In the genomic region with DNA sequence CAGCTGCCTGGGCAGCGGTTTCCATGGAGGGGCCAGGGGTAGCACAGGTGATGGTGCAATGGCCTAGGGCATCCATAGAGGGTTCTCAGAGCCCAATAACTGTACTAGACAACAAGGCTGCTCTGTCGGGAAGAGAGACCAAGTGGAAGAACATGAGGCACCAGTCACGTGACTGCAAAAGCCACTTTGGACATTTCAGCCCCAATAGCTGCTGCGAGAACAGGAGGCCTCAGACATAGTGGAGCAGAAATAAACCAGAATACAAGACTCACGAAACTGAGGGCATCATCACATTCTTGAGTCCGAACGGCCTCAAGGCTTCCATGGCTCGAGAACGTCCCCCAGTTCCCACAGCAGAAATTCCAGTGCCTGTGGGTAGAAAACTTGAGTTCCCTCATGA, we compare ENCODE assay signal across 28 cellular contexts.
"Had no signal": no experiment of that assay in that cellular context is flagged by ENCODE, and none has a peak within 500 bp of the region (broad histone marks: within the 10 kb centered on the region; RNA-seq: fewer than 3 reads in every experiment).

No MANE protein-coding gene starts in this region.

- FAIRE-seq: astrocyte, bronchial epithelial cell had no signal

- H3K27ac Mint-ChIP-seq: activated CD8-positive, alpha-beta T cell treated with anti-CD3 and anti-CD28 coated beads for 36 hours; activated naive CD8-positive, alpha-beta T cell; activated T-helper 17 cell treated with anti-CD3 and anti-CD28 coated beads, Interleukin-2, amount 50 U/mL, for 72 hours; dendritic cell treated with granulocyte-macrophage colony-stimulating factor and Interleukin-4, amounts not matched to agents 40 ng/mL and 50 ng/mL, for 4 days; endodermal cell had no signal

- H3K4me3 ChIP-seq: coronary artery, dorsolateral prefrontal cortex, gastrocnemius medialis had no signal

- ATAC-seq: activated CD8-positive, alpha-beta T cell treated with anti-CD3 and anti-CD28 coated beads for 36 hours; activated T-cell treated with anti-CD3 and anti-CD28 coated beads, Interleukin-2, amount 50 U/mL, for 4 hours; activated T-helper 17 cell treated with anti-CD3 and anti-CD28 coated beads, Interleukin-2, amount 50 U/mL, for 72 hours; esophagus mucosa; gastrocnemius medialis had no signal

- H3K9me3 Mint-ChIP-seq: activated CD8-positive, alpha-beta T cell treated with anti-CD3 and anti-CD28 coated beads for 36 hours; activated T-cell treated with anti-CD3 and anti-CD28 coated beads, Interleukin-2, amount 50 U/mL, for 4 hours; activated T-helper 17 cell treated with anti-CD3 and anti-CD28 coated beads, Interleukin-2, amount 50 U/mL, for 72 hours; central memory CD8-positive, alpha-beta T cell; dendritic cell treated with granulocyte-macrophage colony-stimulating factor and Interleukin-4, amounts not matched to agents 40 ng/mL and 50 ng/mL, for 4 days; endodermal cell had no signal

- H3K27ac ChIP-seq: brain microvascular endothelial cell, coronary artery, dorsolateral prefrontal cortex, gastrocnemius medialis had no signal

- H3K4me1 ChIP-seq: gastrocnemius medialis had no signal

- H3K36me3 ChIP-seq: brain microvascular endothelial cell, gastrocnemius medialis had no signal

- H3K4me3 Mint-ChIP-seq: activated CD8-positive, alpha-beta T cell treated with anti-CD3 and anti-CD28 coated beads for 36 hours; activated naive CD8-positive, alpha-beta T cell; activated T-cell treated with anti-CD3 and anti-CD28 coated beads, Interleukin-2, amount 50 U/mL, for 4 hours; activated T-helper 17 cell treated with anti-CD3 and anti-CD28 coated beads, Interleukin-2, amount 50 U/mL, for 72 hours; central memory CD8-positive, alpha-beta T cell; dendritic cell treated with granulocyte-macrophage colony-stimulating factor and Interleukin-4, amounts not matched to agents 40 ng/mL and 50 ng/mL, for 4 days; endodermal cell had no signal

- H3K4me1 Mint-ChIP-seq: activated T-helper 17 cell treated with anti-CD3 and anti-CD28 coated beads, Interleukin-2, amount 50 U/mL, for 72 hours; central memory CD8-positive, alpha-beta T cell; endodermal cell had no signal

- H3K9me3 ChIP-seq: gastrocnemius medialis had no signal

- DNase-seq: activated CD4-positive, alpha-beta T cell treated with anti-CD3 and anti-CD28 coated beads for 1 hour; activated CD4-positive, alpha-beta T cell treated with anti-CD3 and anti-CD28 coated beads for 48 hours; activated CD4-positive, alpha-beta T cell treated with anti-CD3 and anti-CD28 coated beads, Interleukin-2, amount 50 U/mL, for 1 hour; activated CD4-positive, alpha-beta T cell treated with anti-CD3 and anti-CD28 coated beads, Interleukin-2, amount 50 U/mL, for 48 hours; activated CD8-positive, alpha-beta memory T cell treated with anti-CD3 and anti-CD28 coated beads for 24 hours; activated CD8-positive, alpha-beta T cell treated with anti-CD3 and anti-CD28 coated beads for 36 hours; activated effector memory CD4-positive, alpha-beta T cell treated with Interleukin-2 at 50 U/mL for 16 hours; activated gamma-delta T cell treated with Interleukin-2 at 50 U/mL for 16 hours; activated naive CD4-positive, alpha-beta T cell treated with anti-CD3 and anti-CD28 coated beads, Interleukin-2, amount 50 U/mL, for 16 hours; activated naive CD4-positive, alpha-beta T cell treated with Interleukin-2 at 50 U/mL for 16 hours; activated T-cell treated with anti-CD3 and anti-CD28 coated beads, Interleukin-2, amount 50 U/mL, for 4 hours; amniotic stem cell; anterior cingulate cortex; brain microvascular endothelial cell; dorsolateral prefrontal cortex; effector memory CD4-positive, alpha-beta T cell; endodermal cell; foreskin fibroblast; gastrocnemius medialis; T-helper 2 cell had no signal

- H3K36me3 Mint-ChIP-seq: activated naive CD8-positive, alpha-beta T cell had no signal
